In genomic region chr2:174681099-174681982, GRCh38 we compare ENCODE assay signal across 8 cellular contexts.
DNase-seq lines count a peak whose midpoint lies in the region; ATAC-seq, FAIRE-seq and TF ChIP-seq lines count a peak whose summit lies in the region.

No MANE protein-coding gene starts in this region.

- no peak for ATAC-seq in activated naive CD8-positive, alpha-beta T cell treated with anti-CD3 and anti-CD28 coated beads, Interleukin-2, amount 10 ng/mL, durations not matched to agents 7 days and 5 days (ENCODE audit: low read depth)
- no peak for ATAC-seq in GM18511 (IDR thresholded peaks at IDR 0.05; ENCODE audit: unreplicated experiment)

- peaks cover 30% of the 10 kb centered on the region for H3K27me3 ChIP-seq in H7 (ENCODE audit: control insufficient read depth, insufficient read depth, low read length)
- peaks cover 51% of the 10 kb centered on the region for H3K27me3 ChIP-seq in iPS-18a (ENCODE audit: control insufficient read depth, insufficient read depth, low read length)

- POLR2A ChIA-PET in activated naive CD8-positive, alpha-beta T cell treated with anti-CD3 and anti-CD28 coated beads, Interleukin-2, amount 10 ng/mL, durations not matched to agents 7 days and 5 days (lab: Charles Lee): interaction anchor here (1.0 to 5.8 kb wide), 7 partner anchors 23 to 127 kb away, joined by 3 to 74 read pairs (median 4); partner anchors contain the start of gene WIPF1

- TF ChIP-seq POLR2A in GM12891 (IDR thresholded peaks at IDR 0.05; ENCODE audit: low read depth, low read length): no peak

- H3K36me3 ChIP-seq in H7 (replicated peaks; ENCODE audit: control insufficient read depth, insufficient read depth, low read length) (no peaks in the 10 kb centered on the region), iPS-18a (ENCODE audit: control insufficient read depth, low read depth, low read length) (no peaks in the 10 kb centered on the region)

- H3K4me3 Mint-ChIP-seq in activated naive CD8-positive, alpha-beta T cell treated with anti-CD3 and anti-CD28 coated beads, Interleukin-2, amount 10 ng/mL, durations not matched to agents 7 days and 5 days: peak overlapping the region; percentile 89

- H3K9me3 Mint-ChIP-seq in activated naive CD8-positive, alpha-beta T cell treated with anti-CD3 and anti-CD28 coated beads, Interleukin-2, amount 10 ng/mL, durations not matched to agents 7 days and 5 days: no peaks in the 10 kb centered on the region

- no peaks in the 10 kb centered on the region for H3K9me3 ChIP-seq in iPS-18a (ENCODE audit: control insufficient read depth, low read depth, low read length)

- DNase-seq in AG08395 (ENCODE audit: low spot score): peak; percentile 55
- DNase-seq in H7: no peak
- no peak for DNase-seq in activated naive CD8-positive, alpha-beta T cell treated with anti-CD3 and anti-CD28 coated beads, Interleukin-2, amount 10 ng/mL, durations not matched to agents 7 days and 5 days
- no peak for DNase-seq in GM12891 (ENCODE audit: insufficient read length, low spot score)
- no peak for DNase-seq in DMS53 treated with DMSO at 0.1 percent for 48 hours (lab: John Stamatoyannopoulos, UW; ENCODE audit: unreplicated experiment)

- H3K27ac ChIP-seq in iPS-18a (ENCODE audit: low read length) (no peak overlapping the region), skin epidermis (peak overlapping the region in 20 of 21 experiments; percentile 71 to 99 (median 90))

- H3K27ac Mint-ChIP-seq in activated naive CD8-positive, alpha-beta T cell treated with anti-CD3 and anti-CD28 coated beads, Interleukin-2, amount 10 ng/mL, durations not matched to agents 7 days and 5 days: peak overlapping the region; percentile 81

- H3K4me1 ChIP-seq in iPS-18a (ENCODE audit: control insufficient read depth, low read depth, low read length): peaks cover 10% of the 10 kb centered on the region

- no peaks in the 10 kb centered on the region for H3K27me3 Mint-ChIP-seq in activated naive CD8-positive, alpha-beta T cell treated with anti-CD3 and anti-CD28 coated beads, Interleukin-2, amount 10 ng/mL, durations not matched to agents 7 days and 5 days

- H3K4me3 ChIP-seq in H7 (ENCODE audit: insufficient read depth, low read depth, low read length): peak overlapping the region; percentile 81
- peak overlapping the region; percentile 70 for H3K4me3 ChIP-seq in iPS-18a (ENCODE audit: low read length)
- H3K4me3 ChIP-seq in skin epidermis: peak overlapping the region; percentile 59 to 92 (median 79)

- no peak overlapping the region for H3K9ac ChIP-seq in iPS-18a (ENCODE audit: low read length)

- H3K36me3 Mint-ChIP-seq in activated naive CD8-positive, alpha-beta T cell treated with anti-CD3 and anti-CD28 coated beads, Interleukin-2, amount 10 ng/mL, durations not matched to agents 7 days and 5 days: peaks cover 10% of the 10 kb centered on the region

- FAIRE-seq in GM12891 (lab: Jason Lieb, UNC): no peak

- H3K4me1 Mint-ChIP-seq in activated naive CD8-positive, alpha-beta T cell treated with anti-CD3 and anti-CD28 coated beads, Interleukin-2, amount 10 ng/mL, durations not matched to agents 7 days and 5 days: peaks cover 66% of the 10 kb centered on the region

TF ChIP-seq in GM12891, 5 proteins besides CTCF, POLR2A, EP300 and RAD21:
- TF ChIP-seq SPI1 (IDR thresholded peaks at IDR 0.05; ENCODE audit: low read depth, low read length) (no peak), TAF1 (IDR thresholded peaks at IDR 0.05; ENCODE audit: low read depth, low read length) (no peak), PAX5 (IDR thresholded peaks at IDR 0.05; ENCODE audit: insufficient read depth, low read length, severe bottlenecking) (no peak), POLR2AphosphoS5 (IDR thresholded peaks at IDR 0.05; ENCODE audit: low read depth, low read length) (no peak), POU2F2 (IDR thresholded peaks at IDR 0.05; ENCODE audit: low read depth, low read length) (no peak)
